Comparison of ENCODE assay signal across 15 cellular contexts in the genomic region with DNA sequence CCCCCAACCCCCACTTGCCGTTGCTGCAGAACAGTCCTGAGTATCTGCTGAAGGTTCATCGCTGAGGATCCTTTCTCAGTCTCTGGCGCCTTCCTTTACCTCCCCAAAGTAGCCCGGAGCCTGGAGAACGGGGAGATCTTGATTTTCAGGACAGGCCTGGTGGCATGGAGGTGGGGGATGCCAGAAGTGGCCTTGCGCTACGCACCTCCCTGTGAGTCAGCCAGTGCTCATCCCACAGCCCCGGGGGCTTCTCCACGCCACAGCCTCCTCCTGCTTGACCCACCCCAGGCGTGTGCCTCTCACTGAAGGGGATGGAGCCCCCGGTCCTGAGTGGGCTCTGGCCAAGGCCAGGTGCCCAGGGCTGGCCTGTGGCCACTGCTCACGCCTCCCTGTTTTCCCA.
"Had no signal": no experiment of that assay in that cellular context is flagged by ENCODE, and none has a peak within 500 bp of the region (broad histone marks: within the 10 kb centered on the region; RNA-seq: fewer than 3 reads in every experiment).

No MANE protein-coding gene starts in this region.

- H3K9me3 ChIP-seq: adrenal gland, vagina had no signal

- H3K9me3 Mint-ChIP-seq: activated CD4-positive, alpha-beta memory T cell treated with anti-CD3 and anti-CD28 coated beads, Interleukin-2, amount 10 ng/mL, durations not matched to agents 7 days and 5 days; activated naive CD4-positive, alpha-beta T cell treated with anti-CD3 and anti-CD28 coated beads, Interleukin-2, amount 50 U/mL, for 24 hours; activated T-cell treated with anti-CD3 and anti-CD28 coated beads, Interleukin-2, amount 50 U/mL, for 4 hours; T-cell had no signal

- H3K36me3 ChIP-seq: adrenal gland, cardiac muscle cell, vagina had no signal

- H3K27me3 Mint-ChIP-seq: activated CD4-positive, alpha-beta memory T cell treated with anti-CD3 and anti-CD28 coated beads, Interleukin-2, amount 10 ng/mL, durations not matched to agents 7 days and 5 days; activated naive CD4-positive, alpha-beta T cell treated with anti-CD3 and anti-CD28 coated beads, Interleukin-2, amount 50 U/mL, for 24 hours; stimulated activated memory B cell treated with anti-CD40 and anti-IgM and Interleukin-4, amounts not matched to agents 10 μg/mL and 1 μg/mL and 100 μg/mL, for 72 hours; T-cell had no signal

- H3K4me3 ChIP-seq: adrenal gland, cardiac muscle cell, vagina had no signal

- H3K27ac ChIP-seq: adrenal gland, cardiac muscle cell, vagina had no signal

- H3K4me1 ChIP-seq: adrenal gland, vagina had no signal

- H3K27ac Mint-ChIP-seq: activated CD4-positive, alpha-beta memory T cell treated with anti-CD3 and anti-CD28 coated beads, Interleukin-2, amount 10 ng/mL, durations not matched to agents 7 days and 5 days; activated naive CD4-positive, alpha-beta T cell treated with anti-CD3 and anti-CD28 coated beads, Interleukin-2, amount 50 U/mL, for 24 hours; stimulated activated memory B cell treated with anti-CD40 and anti-IgM and Interleukin-4, amounts not matched to agents 10 μg/mL and 1 μg/mL and 100 μg/mL, for 72 hours; T-cell had no signal

- H3K4me1 Mint-ChIP-seq: nephron, T-cell had no signal

- DNase-seq: activated CD4-positive, alpha-beta memory T cell treated with anti-CD3 and anti-CD28 coated beads, Interleukin-2, amount 10 ng/mL, durations not matched to agents 7 days and 5 days; activated effector memory CD4-positive, alpha-beta T cell treated with Interleukin-2 at 50 U/mL for 16 hours; activated T-cell treated with anti-CD3 and anti-CD28 coated beads, Interleukin-2, amount 50 U/mL, for 4 hours; adrenal gland; erythroblast; glutamatergic neuron; stimulated activated CD4-positive, alpha-beta T cell treated with anti-CD3 and anti-CD28 coated beads, Interleukin-2, amount 100 ng/mL, for 24 hours; T-cell; T-helper 9 cell had no signal

- H3K4me3 Mint-ChIP-seq: activated CD4-positive, alpha-beta memory T cell treated with anti-CD3 and anti-CD28 coated beads, Interleukin-2, amount 10 ng/mL, durations not matched to agents 7 days and 5 days; activated naive CD4-positive, alpha-beta T cell treated with anti-CD3 and anti-CD28 coated beads, Interleukin-2, amount 50 U/mL, for 24 hours; activated T-cell treated with anti-CD3 and anti-CD28 coated beads, Interleukin-2, amount 50 U/mL, for 4 hours; nephron; stimulated activated memory B cell treated with anti-CD40 and anti-IgM and Interleukin-4, amounts not matched to agents 10 μg/mL and 1 μg/mL and 100 μg/mL, for 72 hours; T-cell had no signal

- ATAC-seq: activated T-cell treated with anti-CD3 and anti-CD28 coated beads, Interleukin-2, amount 50 U/mL, for 4 hours; sciatic nerve; stimulated activated memory B cell treated with anti-CD40 and anti-IgM and Interleukin-4, amounts not matched to agents 10 μg/mL and 1 μg/mL and 100 μg/mL, for 72 hours; T-cell had no signal

- H3K27me3 ChIP-seq: adrenal gland, cardiac muscle cell, vagina had no signal
